Comparison of ENCODE assay signal across 16 cellular contexts in the genomic region with DNA sequence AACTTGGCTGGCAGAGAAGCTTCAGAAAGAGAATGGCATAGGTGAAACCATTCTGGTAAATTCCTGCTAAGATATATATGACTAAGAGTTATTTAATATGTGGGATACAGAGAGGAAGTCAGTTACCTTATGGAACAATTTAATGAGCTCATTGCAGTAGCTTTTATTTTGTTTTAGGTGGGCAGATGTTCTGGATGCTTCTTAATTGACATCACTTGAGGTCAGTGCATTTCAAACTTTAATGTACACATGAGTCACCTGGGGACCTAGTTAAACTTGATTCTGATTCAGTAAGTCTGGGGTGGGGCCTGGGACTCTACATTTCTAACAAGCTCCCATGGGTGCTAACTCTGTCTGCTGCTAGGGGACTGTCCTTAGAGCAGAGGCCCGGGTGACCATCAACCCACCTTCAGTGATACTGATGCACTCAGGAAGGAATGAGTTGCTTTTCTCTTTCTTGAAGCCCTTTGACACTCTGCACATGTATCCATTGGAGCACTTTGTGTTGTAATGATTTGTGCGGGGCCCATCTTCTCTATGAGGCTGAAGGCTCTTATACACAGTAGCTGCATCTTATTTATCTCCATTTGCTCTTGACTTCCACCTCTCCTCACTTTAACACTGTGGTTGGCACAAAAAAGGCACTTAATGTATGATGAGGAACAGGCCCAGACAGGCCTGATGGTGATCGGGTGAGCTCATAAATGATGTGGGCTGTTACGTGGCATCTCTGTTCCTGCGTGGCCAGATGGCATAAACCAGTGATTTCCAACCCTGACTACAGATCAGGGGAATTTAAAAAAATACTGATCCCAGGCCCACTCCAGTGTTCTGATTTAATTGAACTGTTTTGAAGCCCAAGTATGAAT. TPM values are rescaled to one million over a fixed set of nuclear protein-coding genes. Genes with fewer than 3 reads are reported as not detected.
DNase-seq lines count a peak whose midpoint lies in the region; ATAC-seq and TF ChIP-seq lines count a peak whose summit lies in the region.
"Had no signal": no experiment of that assay in that cellular context is flagged by ENCODE, and none has a peak within 500 bp of the region (broad histone marks: within the 10 kb centered on the region; RNA-seq: fewer than 3 reads in every experiment).

No MANE protein-coding gene starts in this region.

- H3K79me2 ChIP-seq in SK-N-SH (ENCODE audit: insufficient read depth), result no peaks in the 10 kb centered on the region

- CTCF ChIA-PET in SK-N-SH (lab: Yijun Ruan, JAX), result interaction anchor here (1.0 to 1.9 kb wide), 3 partner anchors 13 to 119 kb away, joined by 3 to 6 read pairs (median 3); no protein-coding TSS in a partner anchor

- H3K9me3 ChIP-seq in SK-N-SH (0 out of 2 replicates have a peak, but pooled peaks cover 4% of the 10 kb centered on the region), esophagus (ENCODE audit: control insufficient read depth in 2 of 2, insufficient read depth in 1 of 2, low read depth in 1 of 2, low read length in 1 of 2) (no peaks in the 10 kb centered on the region)

- no peaks in the 10 kb centered on the region for H3K9me2 ChIP-seq in SK-N-SH

- peaks cover 35% of the 10 kb centered on the region for H3K4me1 Mint-ChIP-seq in type B pancreatic cell (ENCODE audit: unreplicated experiment)
- H3K4me1 Mint-ChIP-seq: activated B cell treated with CpG ODN at 0.5 μM for 24 hours had no signal

- TF ChIP-seq EP300 in SK-N-SH (IDR thresholded peaks at IDR 0.05; ENCODE audit: borderline replicate concordance in 1 of 2, low read depth in 1 of 2, low read length in 1 of 2), result no peak

- no peaks in the 10 kb centered on the region for H3K36me3 Mint-ChIP-seq in type B pancreatic cell

- H3K27ac ChIP-seq in SK-N-SH (ENCODE audit: low read depth in 2 of 2, low read length in 1 of 2) (no peak overlapping the region), esophagus (ENCODE audit: low read depth in 2 of 2, low read length in 1 of 2) (peak overlapping the region; percentile 7 to 85)
- H3K27ac ChIP-seq: HL-60 had no signal

- POLR2A ChIA-PET in SK-N-SH (lab: Yijun Ruan, JAX), result interaction anchor here (0.7 kb wide), 1 partner anchor 916 kb away, joined by 3 read pairs; no protein-coding TSS in a partner anchor

- TF ChIP-seq CTCF in SK-N-SH (IDR thresholded peaks at IDR 0.05) (no peak), type B pancreatic cell (conservative IDR thresholded peaks at IDR 0.05) (no peak)

- H3K4me3 Mint-ChIP-seq in type B pancreatic cell, result no peak overlapping the region
- H3K4me3 Mint-ChIP-seq: activated B cell treated with CpG ODN at 0.5 μM for 24 hours had no signal

- no peaks in the 10 kb centered on the region for H3K36me3 ChIP-seq in SK-N-SH (replicated peaks in 1 of 2; ENCODE audit: control insufficient read depth in 1 of 2, insufficient read depth in 2 of 2, low read length in 1 of 2)
- no peaks in the 10 kb centered on the region for H3K36me3 ChIP-seq in esophagus (ENCODE audit: control insufficient read depth in 2 of 2, insufficient read depth in 2 of 2, low read length in 1 of 2)

- no peaks in the 10 kb centered on the region for H3K9me3 Mint-ChIP-seq in type B pancreatic cell

- peaks cover 8% of the 10 kb centered on the region for H3K27me3 Mint-ChIP-seq in type B pancreatic cell

- H2AFZ ChIP-seq in SK-N-SH (ENCODE audit: low read depth), result 0 out of 2 replicates have a peak overlapping the region, but pooled peaks have one; percentile 25

- no peak for ATAC-seq in SK-N-SH treated with all-trans-retinoic acid at 6 μM for 48 hours

- H3K4me1 ChIP-seq in SK-N-SH (ENCODE audit: control insufficient read depth in 1 of 2, insufficient read depth in 2 of 2, low read depth in 1 of 2, low read length in 1 of 2) (0 out of 4 replicates have a peak, but pooled peaks cover 0 to 5% of the 10 kb centered on the region in 2 experiments), esophagus (ENCODE audit: control insufficient read depth in 2 of 2, insufficient read depth in 2 of 2, low read length in 1 of 2) (peaks cover 0 to 4% of the 10 kb centered on the region in 2 donors)

- H3K4me3 ChIP-seq in SK-N-SH (ENCODE audit: low read depth in 2 of 2, low read length in 1 of 2) (no peak overlapping the region), esophagus (ENCODE audit: low read depth in 1 of 2, low read length in 2 of 2) (no peak overlapping the region)

- H3K27ac Mint-ChIP-seq in type B pancreatic cell, result peak overlapping the region; percentile 54
- H3K27ac Mint-ChIP-seq: activated B cell treated with CpG ODN at 0.5 μM for 24 hours had no signal

- WGBS in SK-N-SH (ENCODE audit: low lambda C conversion rate), result 85% methylated on average over 5 of the region's 5 CpGs
- WGBS in esophagus, 2 donors, result 66 to 81% methylated on average over 5 of the region's 5 CpGs

- H3K9ac ChIP-seq in SK-N-SH, result no peak overlapping the region

- no peaks in the 10 kb centered on the region for H3F3A ChIP-seq in SK-N-SH (replicated peaks; ENCODE audit: insufficient read depth)

- H4K20me1 ChIP-seq in SK-N-SH (ENCODE audit: insufficient read depth), result no peaks in the 10 kb centered on the region

- no peak overlapping the region for H3K4me2 ChIP-seq in SK-N-SH

- H3K27me3 ChIP-seq in SK-N-SH (ENCODE audit: insufficient read depth) (no peaks in the 10 kb centered on the region), esophagus (ENCODE audit: control insufficient read depth in 1 of 2, insufficient read depth in 2 of 2, low read length in 2 of 2) (peaks cover 0 to 3% of the 10 kb centered on the region in 2 donors)

- DNase-seq in SK-N-SH (no peak), NCI-H69 (lab: John Stamatoyannopoulos, UW) (peak; percentile 79), type B pancreatic cell (ENCODE audit: extremely low spot score, unreplicated experiment) (no peak), hepatic stellate cell (ENCODE audit: low spot score) (no peak)
- no peak for DNase-seq in activated naive CD4-positive, alpha-beta T cell treated with Interleukin-2 at 50 U/mL for 16 hours
- DNase-seq in stimulated activated CD4-positive, alpha-beta T cell treated with anti-CD3 and anti-CD28 coated beads, Interleukin-12 subunit alpha, Interleukin-12 subunit beta, amount 100 ng/mL, for 4 hours, result no peak
- DNase-seq: activated B cell treated with CpG ODN at 0.5 μM for 24 hours; activated naive CD4-positive, alpha-beta T cell treated with anti-CD3 and anti-CD28 coated beads, Interleukin-2, amount 50 U/mL, for 16 hours; central memory CD4-positive, alpha-beta T cell; head of caudate nucleus; NCI-H510A; posterior cingulate gyrus; T-helper 1 cell had no signal

- TF ChIP-seq RAD21 in SK-N-SH (IDR thresholded peaks at IDR 0.05; ENCODE audit: low read length), result no peak

TF ChIP-seq in SK-N-SH, 30 proteins besides CTCF, POLR2A, EP300 and RAD21 (continues in another document):
- TF ChIP-seq NRF1 (IDR thresholded peaks at IDR 0.05; ENCODE audit: low read depth, low read length) (no peak), GATA2 (CRISPR knock-in tag; IDR thresholded peaks at IDR 0.05) (no peak), YY1 (IDR thresholded peaks at IDR 0.05; ENCODE audit: low read depth) (no peak), ELF1 (IDR thresholded peaks at IDR 0.05) (no peak), MXI1 (IDR thresholded peaks at IDR 0.05; ENCODE audit: low read depth, low read length) (no peak), GABPA (IDR thresholded peaks at IDR 0.05; ENCODE audit: low read depth) (no peak), MEF2A (IDR thresholded peaks at IDR 0.05; ENCODE audit: borderline replicate concordance, low read depth) (no peak), EZH2phosphoT487 (IDR thresholded peaks at IDR 0.05; ENCODE audit: borderline replicate concordance, low read depth) (no peak), FOSL2 (IDR thresholded peaks at IDR 0.05; ENCODE audit: borderline replicate concordance, low read depth) (no peak), TEAD4 (IDR thresholded peaks at IDR 0.05; ENCODE audit: borderline replicate concordance, insufficient read depth) (no peak), TAF1 (IDR thresholded peaks at IDR 0.05; ENCODE audit: borderline replicate concordance, low read depth, low read length) (no peak)

TF ChIP-seq in SK-N-SH treated with all-trans-retinoic acid at 6 μM for 48 hours, 23 proteins besides CTCF, POLR2A, EP300 and RAD21 (continues in another document):
- TF ChIP-seq CSDC2 (CRISPR knock-in tag; IDR thresholded peaks at IDR 0.05), result no peak
- no peak for TF ChIP-seq ISL1 (CRISPR knock-in tag; IDR thresholded peaks at IDR 0.05)
- TF ChIP-seq PPARA (CRISPR knock-in tag; IDR thresholded peaks at IDR 0.05; ENCODE audit: borderline replicate concordance), result no peak
- TF ChIP-seq, protein P1, sequence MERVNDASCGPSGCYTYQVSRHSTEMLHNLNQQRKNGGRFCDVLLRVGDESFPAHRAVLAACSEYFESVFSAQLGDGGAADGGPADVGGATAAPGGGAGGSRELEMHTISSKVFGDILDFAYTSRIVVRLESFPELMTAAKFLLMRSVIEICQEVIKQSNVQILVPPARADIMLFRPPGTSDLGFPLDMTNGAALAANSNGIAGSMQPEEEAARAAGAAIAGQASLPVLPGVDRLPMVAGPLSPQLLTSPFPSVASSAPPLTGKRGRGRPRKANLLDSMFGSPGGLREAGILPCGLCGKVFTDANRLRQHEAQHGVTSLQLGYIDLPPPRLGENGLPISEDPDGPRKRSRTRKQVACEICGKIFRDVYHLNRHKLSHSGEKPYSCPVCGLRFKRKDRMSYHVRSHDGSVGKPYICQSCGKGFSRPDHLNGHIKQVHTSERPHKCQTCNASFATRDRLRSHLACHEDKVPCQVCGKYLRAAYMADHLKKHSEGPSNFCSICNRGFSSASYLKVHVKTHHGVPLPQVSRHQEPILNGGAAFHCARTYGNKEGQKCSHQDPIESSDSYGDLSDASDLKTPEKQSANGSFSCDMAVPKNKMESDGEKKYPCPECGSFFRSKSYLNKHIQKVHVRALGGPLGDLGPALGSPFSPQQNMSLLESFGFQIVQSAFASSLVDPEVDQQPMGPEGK (CRISPR knock-in tag; IDR thresholded peaks at IDR 0.05; ENCODE audit: borderline replicate concordance), result no peak
- TF ChIP-seq TOX (CRISPR knock-in tag; IDR thresholded peaks at IDR 0.05; ENCODE audit: borderline replicate concordance), result no peak
- TF ChIP-seq CSRNP3 (CRISPR knock-in tag; IDR thresholded peaks at IDR 0.05), result no peak

RNA-seq across cellular contexts. Expression of gene LIPG, which starts 47.8 kb away (rescaled TPM):
- polyA plus RNA-seq in SK-N-SH (2012; rRNA removed) (3.2 and 4.4 TPM in 2 replicates), esophagus (1 to 10 TPM in 1 of 2 donors, under 1 TPM in 1; 0.47 to 1.4 TPM)
- 3.4 and 3.7 TPM in 2 replicates for polyA plus RNA-seq in SK-N-SH (2012; cell fraction: cytosol; rRNA removed)
- polyA plus RNA-seq in SK-N-SH (2012; cell fraction: nucleus; rRNA removed), result 3.8 and 5.8 TPM in 2 replicates
- 16.9 and 22.7 TPM in 2 replicates for total RNA-seq in type B pancreatic cell (ENCODE audit: low replicate concordance)

Comparison
In these comparisons a context has a peak if more than half of its experiments do, and no peak if none do; other contexts are left out.
1. H3K27ac ChIP-seq: peak in esophagus (2 of 2); none in SK-N-SH (0 of 2).